ENCODE assay signal across 10 cellular contexts in the genomic region with DNA sequence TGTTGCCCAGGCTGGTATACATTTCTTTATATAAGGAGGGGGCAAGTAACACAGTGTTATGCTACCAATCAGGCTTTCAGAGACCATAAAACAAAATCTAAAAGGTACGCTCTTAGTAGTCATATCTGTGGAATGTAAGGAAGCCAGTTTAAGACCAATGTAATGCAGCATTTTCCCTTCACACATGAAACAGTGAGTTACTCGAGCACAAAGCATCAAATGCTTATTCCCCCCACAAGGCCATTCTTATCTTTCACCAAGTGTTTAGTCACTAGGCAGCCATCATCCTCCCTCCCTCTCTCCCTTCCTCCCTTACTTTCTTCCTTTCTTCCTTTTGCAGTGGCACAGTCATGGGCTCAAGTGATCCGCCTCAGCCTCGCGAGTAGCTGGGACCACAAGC. TPM values are rescaled to one million over a fixed set of nuclear protein-coding genes. Genes with fewer than 3 reads are reported as not detected.
DNase-seq lines count a peak whose midpoint lies in the region; ATAC-seq and TF ChIP-seq lines count a peak whose summit lies in the region.
"Had no signal": no experiment of that assay in that cellular context is flagged by ENCODE, and none has a peak within 500 bp of the region (broad histone marks: within the 10 kb centered on the region; RNA-seq: fewer than 3 reads in every experiment).

No MANE protein-coding gene starts in this region.

- ATAC-seq in effector memory CD8-positive, alpha-beta T cell (replicated peaks), result no peak
- ATAC-seq in HG03442 (IDR thresholded peaks at IDR 0.05; ENCODE audit: unreplicated experiment) (no peak), GM21529 (IDR thresholded peaks at IDR 0.05; ENCODE audit: unreplicated experiment) (no peak)

- H3K9me3 ChIP-seq in Peyer's patch, result no peaks in the 10 kb centered on the region

- no peaks in the 10 kb centered on the region for H3K27me3 Mint-ChIP-seq in effector memory CD8-positive, alpha-beta T cell
- H3K27me3 Mint-ChIP-seq in nephron (ENCODE audit: low read depth), result no peaks in the 10 kb centered on the region
- H3K27me3 Mint-ChIP-seq: IgD-negative memory B cell had no signal

- H3K4me1 Mint-ChIP-seq in effector memory CD8-positive, alpha-beta T cell (ENCODE audit: low read depth in 2 of 2), result peaks cover 37 to 53% of the 10 kb centered on the region in 2 donors
- peaks cover 6% of the 10 kb centered on the region for H3K4me1 Mint-ChIP-seq in nephron

- H3K27ac ChIP-seq in Peyer's patch, result peak overlapping the region; percentile 49 to 73 (median 56)

- H3K27ac Mint-ChIP-seq in effector memory CD8-positive, alpha-beta T cell, result peak overlapping the region; percentile 93 to 94
- peak overlapping the region in 2 of 3 experiments; percentile 43 to 83 for H3K27ac Mint-ChIP-seq in nephron

- peak overlapping the region; percentile 68 to 77 for H3K4me3 Mint-ChIP-seq in effector memory CD8-positive, alpha-beta T cell
- H3K4me3 Mint-ChIP-seq in nephron, result no peak overlapping the region
- H3K4me3 Mint-ChIP-seq: IgD-negative memory B cell had no signal

- H3K27me3 ChIP-seq in Peyer's patch, result no peaks in the 10 kb centered on the region
- no peaks in the 10 kb centered on the region for H3K27me3 ChIP-seq in H7 (ENCODE audit: control insufficient read depth, insufficient read depth, low read length)
- H3K27me3 ChIP-seq: dorsolateral prefrontal cortex had no signal

- no peak for TF ChIP-seq POLR2A in Peyer's patch (IDR thresholded peaks at IDR 0.05)

- H3K4me3 ChIP-seq in Peyer's patch (no peak overlapping the region), H7 (ENCODE audit: insufficient read depth, low read depth, low read length) (no peak overlapping the region)
- H3K4me3 ChIP-seq: dorsolateral prefrontal cortex had no signal

- in situ Hi-C loops in Caki2 (cut with HindIII; ENCODE audit: low pct_unique_long_range_greater_than_20kb, low sequenced_read_pairs), result no loop called here

- no peaks in the 10 kb centered on the region for H3K9me3 Mint-ChIP-seq in effector memory CD8-positive, alpha-beta T cell
- H3K9me3 Mint-ChIP-seq in nephron, result no peaks in the 10 kb centered on the region
- H3K9me3 Mint-ChIP-seq: IgD-negative memory B cell had no signal

- H3K36me3 ChIP-seq in Peyer's patch (peaks cover 0 to 54% (median 0%) of the 10 kb centered on the region in 3 donors), H7 (replicated peaks; ENCODE audit: control insufficient read depth, insufficient read depth, low read length) (no peaks in the 10 kb centered on the region; the same call in 1 of the 2 replicates)

- H3K36me3 Mint-ChIP-seq in effector memory CD8-positive, alpha-beta T cell (ENCODE audit: insufficient read depth), result peaks cover 53% of the 10 kb centered on the region
- peaks cover 16% of the 10 kb centered on the region for H3K36me3 Mint-ChIP-seq in nephron (ENCODE audit: low read depth)
- H3K36me3 Mint-ChIP-seq: IgD-negative memory B cell had no signal

- peaks cover 0 to 5% (median 2%) of the 10 kb centered on the region in 4 donors for H3K4me1 ChIP-seq in Peyer's patch

- TF ChIP-seq CTCF in Peyer's patch (IDR thresholded peaks at IDR 0.05) (no peak), nephron (IDR thresholded peaks at IDR 0.05; ENCODE audit: unreplicated experiment in 3 of 3) (no peak)

- DNase-seq in Caki2 (ENCODE audit: low read depth) (peak; percentile 67), Peyer's patch (no peak), NCI-H345 (lab: John Stamatoyannopoulos, UW) (no peak), H7 (no peak)
- no peak for DNase-seq in effector memory CD8-positive, alpha-beta T cell
- DNase-seq: dorsolateral prefrontal cortex had no signal

RNA-seq across cellular contexts. Expression of a gene that starts 12.8 kb away (rescaled TPM):
- 59.7 and 65.0 TPM in 2 replicates for total RNA-seq in Caki2 (2014; rRNA removed; shearing (Covaris generic); ENCODE audit: low replicate concordance)
- total RNA-seq in Peyer's patch, result 10 to 100 TPM; 37.1 to 64.8 (median 61.1) TPM
- 44.9 and 54.1 TPM in 2 replicates for total RNA-seq in H7 (2014; rRNA removed; shearing (Covaris generic))

RNA-seq across cellular contexts. Expression of a gene that starts 14.6 kb away (rescaled TPM):
- 211 and 290 TPM in 2 replicates for total RNA-seq in Caki2 (2014; rRNA removed; shearing (Covaris generic); ENCODE audit: low replicate concordance)
- total RNA-seq in Peyer's patch, result 10 to 100 TPM; 41.5 to 74.5 (median 58.1) TPM
- 85.4 and 102 TPM in 2 replicates for total RNA-seq in H7 (2014; rRNA removed; shearing (Covaris generic))

RNA-seq across cellular contexts. Expression of a gene that starts 49.5 kb away (rescaled TPM):
- 0.20 and 1.3 TPM in 2 replicates for total RNA-seq in Caki2 (2014; rRNA removed; shearing (Covaris generic); ENCODE audit: low replicate concordance)
- 10 to 100 TPM; 21.5 to 45.0 (median 39.0) TPM for total RNA-seq in Peyer's patch
- total RNA-seq in H7 (2014; rRNA removed; shearing (Covaris generic)), result 32.1 and 36.0 TPM in 2 replicates

Comparison
In these comparisons a context has a peak if more than half of its experiments do, and no peak if none do; other contexts are left out.
1. H3K4me3 Mint-ChIP-seq: peak in effector memory CD8-positive, alpha-beta T cell (2 of 2); none in nephron (0 of 3).